1 cellular context compared by ENCODE assay signal in the genomic region with DNA sequence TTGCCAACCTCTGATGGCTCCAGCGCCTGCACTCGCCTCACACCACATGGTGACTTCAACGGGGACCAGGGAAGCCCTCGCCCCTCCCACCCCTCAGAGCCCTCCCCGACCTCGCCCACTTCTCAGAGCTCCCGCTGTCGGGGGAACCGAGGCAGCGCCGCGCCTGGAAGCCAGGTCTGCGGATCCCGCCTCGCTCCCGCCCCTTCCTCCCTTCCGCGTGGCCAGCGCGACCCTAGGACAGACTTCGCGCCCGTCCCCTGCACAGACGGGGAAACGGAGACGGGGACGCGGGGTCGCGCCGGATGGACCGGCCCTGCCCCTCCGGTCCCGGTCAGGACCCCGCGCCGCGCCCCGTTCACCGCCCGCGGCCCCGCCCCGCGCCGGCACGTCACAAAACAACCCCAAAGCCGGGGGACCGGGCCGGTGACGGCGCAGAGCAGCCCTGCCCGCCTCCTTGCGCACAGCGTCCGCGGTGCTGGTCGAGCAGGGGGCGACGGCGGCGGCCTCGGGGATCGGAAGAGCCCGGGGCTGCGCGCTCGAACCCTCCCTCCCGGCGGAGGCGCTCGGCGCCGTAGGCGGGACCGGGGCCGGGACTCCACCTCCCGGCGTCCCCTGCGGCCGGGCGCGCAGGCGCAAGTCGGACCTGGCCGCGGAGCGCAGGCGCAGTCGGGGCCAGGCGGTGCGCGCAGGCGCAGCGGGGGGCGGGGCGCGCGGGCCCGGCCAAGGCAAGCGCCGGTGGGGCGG.
TF ChIP-seq lines count a peak whose summit lies in the region.

No MANE protein-coding gene starts in this region.

TF ChIP-seq in HepG2, 621 proteins besides CTCF, POLR2A, EP300 and RAD21 (continued from another document and continues in another):
- TF ChIP-seq, protein P1, sequence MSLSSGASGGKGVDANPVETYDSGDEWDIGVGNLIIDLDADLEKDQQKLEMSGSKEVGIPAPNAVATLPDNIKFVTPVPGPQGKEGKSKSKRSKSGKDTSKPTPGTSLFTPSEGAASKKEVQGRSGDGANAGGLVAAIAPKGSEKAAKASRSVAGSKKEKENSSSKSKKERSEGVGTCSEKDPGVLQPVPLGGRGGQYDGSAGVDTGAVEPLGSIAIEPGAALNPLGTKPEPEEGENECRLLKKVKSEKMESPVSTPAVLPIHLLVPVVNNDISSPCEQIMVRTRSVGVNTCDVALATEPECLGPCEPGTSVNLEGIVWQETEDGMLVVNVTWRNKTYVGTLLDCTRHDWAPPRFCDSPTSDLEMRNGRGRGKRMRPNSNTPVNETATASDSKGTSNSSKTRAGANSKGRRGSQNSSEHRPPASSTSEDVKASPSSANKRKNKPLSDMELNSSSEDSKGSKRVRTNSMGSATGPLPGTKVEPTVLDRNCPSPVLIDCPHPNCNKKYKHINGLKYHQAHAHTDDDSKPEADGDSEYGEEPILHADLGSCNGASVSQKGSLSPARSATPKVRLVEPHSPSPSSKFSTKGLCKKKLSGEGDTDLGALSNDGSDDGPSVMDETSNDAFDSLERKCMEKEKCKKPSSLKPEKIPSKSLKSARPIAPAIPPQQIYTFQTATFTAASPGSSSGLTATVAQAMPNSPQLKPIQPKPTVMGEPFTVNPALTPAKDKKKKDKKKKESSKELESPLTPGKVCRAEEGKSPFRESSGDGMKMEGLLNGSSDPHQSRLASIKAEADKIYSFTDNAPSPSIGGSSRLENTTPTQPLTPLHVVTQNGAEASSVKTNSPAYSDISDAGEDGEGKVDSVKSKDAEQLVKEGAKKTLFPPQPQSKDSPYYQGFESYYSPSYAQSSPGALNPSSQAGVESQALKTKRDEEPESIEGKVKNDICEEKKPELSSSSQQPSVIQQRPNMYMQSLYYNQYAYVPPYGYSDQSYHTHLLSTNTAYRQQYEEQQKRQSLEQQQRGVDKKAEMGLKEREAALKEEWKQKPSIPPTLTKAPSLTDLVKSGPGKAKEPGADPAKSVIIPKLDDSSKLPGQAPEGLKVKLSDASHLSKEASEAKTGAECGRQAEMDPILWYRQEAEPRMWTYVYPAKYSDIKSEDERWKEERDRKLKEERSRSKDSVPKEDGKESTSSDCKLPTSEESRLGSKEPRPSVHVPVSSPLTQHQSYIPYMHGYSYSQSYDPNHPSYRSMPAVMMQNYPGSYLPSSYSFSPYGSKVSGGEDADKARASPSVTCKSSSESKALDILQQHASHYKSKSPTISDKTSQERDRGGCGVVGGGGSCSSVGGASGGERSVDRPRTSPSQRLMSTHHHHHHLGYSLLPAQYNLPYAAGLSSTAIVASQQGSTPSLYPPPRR (CRISPR knock-in tag; IDR thresholded peaks at IDR 0.05; ENCODE audit: borderline replicate concordance), result no peak
- TF ChIP-seq ZMAT3 (CRISPR knock-in tag; conservative IDR thresholded peaks at IDR 0.05) (no peak), ZNF136 (CRISPR knock-in tag; IDR thresholded peaks at IDR 0.05; ENCODE audit: low read depth) (no peak), ZMYM2 (CRISPR knock-in tag; IDR thresholded peaks at IDR 0.05) (no peak), ZNF550 (CRISPR knock-in tag; IDR thresholded peaks at IDR 0.05; ENCODE audit: borderline replicate concordance) (no peak), IRF9 (CRISPR knock-in tag; IDR thresholded peaks at IDR 0.05; ENCODE audit: borderline replicate concordance) (no peak), MAFG (CRISPR knock-in tag; IDR thresholded peaks at IDR 0.05) (no peak), KLF9 (CRISPR knock-in tag; IDR thresholded peaks at IDR 0.05; ENCODE audit: low read depth) (0 out of 2 replicates have a peak, but pooled peaks have one; percentile 55), ZNF530 (CRISPR knock-in tag; IDR thresholded peaks at IDR 0.05; ENCODE audit: low read depth) (no peak), ZNF841 (CRISPR knock-in tag; IDR thresholded peaks at IDR 0.05; ENCODE audit: borderline replicate concordance) (no peak), JUND (CRISPR knock-in tag; IDR thresholded peaks at IDR 0.05) (peak; percentile 15; the same call in 1 of the 2 replicates), ZNF30 (CRISPR knock-in tag; IDR thresholded peaks at IDR 0.05) (no peak), ZSCAN30 (CRISPR knock-in tag; IDR thresholded peaks at IDR 0.05) (no peak), POLR2AphosphoS2 (IDR thresholded peaks at IDR 0.05; ENCODE audit: low read depth, low read length) (no peak), ZNF75D (CRISPR knock-in tag; IDR thresholded peaks at IDR 0.05; ENCODE audit: borderline replicate concordance) (no peak), ATF1 (CRISPR knock-in tag; IDR thresholded peaks at IDR 0.05) (no peak), ZC3H4 (CRISPR knock-in tag; IDR thresholded peaks at IDR 0.05; ENCODE audit: borderline replicate concordance) (no peak), RBM39 (IDR thresholded peaks at IDR 0.05; ENCODE audit: low read depth, low read length, poor library complexity, severe bottlenecking) (peak; percentile 14), ATAD3A (CRISPR knock-in tag; IDR thresholded peaks at IDR 0.05) (no peak), NFKB2 (CRISPR knock-in tag; IDR thresholded peaks at IDR 0.05; ENCODE audit: borderline replicate concordance) (peak; percentile 62; the same call in 1 of the 2 replicates), SETDB1 (CRISPR knock-in tag; IDR thresholded peaks at IDR 0.05; ENCODE audit: borderline replicate concordance) (no peak), TRIM24 (CRISPR knock-in tag; IDR thresholded peaks at IDR 0.05) (no peak), ZNF780A (CRISPR knock-in tag; IDR thresholded peaks at IDR 0.05) (no peak), SKI (IDR thresholded peaks at IDR 0.05; ENCODE audit: partially characterized antibody) (no peak), SNAI1 (CRISPR knock-in tag; IDR thresholded peaks at IDR 0.05; ENCODE audit: borderline replicate concordance) (no peak), ATF5 (CRISPR knock-in tag; IDR thresholded peaks at IDR 0.05; ENCODE audit: low read depth) (no peak), ZBTB37 (CRISPR knock-in tag; IDR thresholded peaks at IDR 0.05) (no peak), PAX8 (CRISPR knock-in tag; IDR thresholded peaks at IDR 0.05; ENCODE audit: borderline replicate concordance) (no peak), SATB2 (CRISPR knock-in tag; IDR thresholded peaks at IDR 0.05) (no peak), YEATS4 (CRISPR knock-in tag; IDR thresholded peaks at IDR 0.05; ENCODE audit: borderline replicate concordance) (peak; percentile 89; the same call in 1 of the 2 replicates), THYN1 (CRISPR knock-in tag; IDR thresholded peaks at IDR 0.05; ENCODE audit: borderline replicate concordance, low read depth) (no peak), WIZ (CRISPR knock-in tag; IDR thresholded peaks at IDR 0.05) (no peak), ZNF674 (CRISPR knock-in tag; IDR thresholded peaks at IDR 0.05; ENCODE audit: low read depth) (0 out of 2 replicates have a peak, but pooled peaks have one; percentile 66), KAT2B (IDR thresholded peaks at IDR 0.05; ENCODE audit: borderline replicate concordance, low read depth, low read length) (no peak)
- TF ChIP-seq, protein P2, sequence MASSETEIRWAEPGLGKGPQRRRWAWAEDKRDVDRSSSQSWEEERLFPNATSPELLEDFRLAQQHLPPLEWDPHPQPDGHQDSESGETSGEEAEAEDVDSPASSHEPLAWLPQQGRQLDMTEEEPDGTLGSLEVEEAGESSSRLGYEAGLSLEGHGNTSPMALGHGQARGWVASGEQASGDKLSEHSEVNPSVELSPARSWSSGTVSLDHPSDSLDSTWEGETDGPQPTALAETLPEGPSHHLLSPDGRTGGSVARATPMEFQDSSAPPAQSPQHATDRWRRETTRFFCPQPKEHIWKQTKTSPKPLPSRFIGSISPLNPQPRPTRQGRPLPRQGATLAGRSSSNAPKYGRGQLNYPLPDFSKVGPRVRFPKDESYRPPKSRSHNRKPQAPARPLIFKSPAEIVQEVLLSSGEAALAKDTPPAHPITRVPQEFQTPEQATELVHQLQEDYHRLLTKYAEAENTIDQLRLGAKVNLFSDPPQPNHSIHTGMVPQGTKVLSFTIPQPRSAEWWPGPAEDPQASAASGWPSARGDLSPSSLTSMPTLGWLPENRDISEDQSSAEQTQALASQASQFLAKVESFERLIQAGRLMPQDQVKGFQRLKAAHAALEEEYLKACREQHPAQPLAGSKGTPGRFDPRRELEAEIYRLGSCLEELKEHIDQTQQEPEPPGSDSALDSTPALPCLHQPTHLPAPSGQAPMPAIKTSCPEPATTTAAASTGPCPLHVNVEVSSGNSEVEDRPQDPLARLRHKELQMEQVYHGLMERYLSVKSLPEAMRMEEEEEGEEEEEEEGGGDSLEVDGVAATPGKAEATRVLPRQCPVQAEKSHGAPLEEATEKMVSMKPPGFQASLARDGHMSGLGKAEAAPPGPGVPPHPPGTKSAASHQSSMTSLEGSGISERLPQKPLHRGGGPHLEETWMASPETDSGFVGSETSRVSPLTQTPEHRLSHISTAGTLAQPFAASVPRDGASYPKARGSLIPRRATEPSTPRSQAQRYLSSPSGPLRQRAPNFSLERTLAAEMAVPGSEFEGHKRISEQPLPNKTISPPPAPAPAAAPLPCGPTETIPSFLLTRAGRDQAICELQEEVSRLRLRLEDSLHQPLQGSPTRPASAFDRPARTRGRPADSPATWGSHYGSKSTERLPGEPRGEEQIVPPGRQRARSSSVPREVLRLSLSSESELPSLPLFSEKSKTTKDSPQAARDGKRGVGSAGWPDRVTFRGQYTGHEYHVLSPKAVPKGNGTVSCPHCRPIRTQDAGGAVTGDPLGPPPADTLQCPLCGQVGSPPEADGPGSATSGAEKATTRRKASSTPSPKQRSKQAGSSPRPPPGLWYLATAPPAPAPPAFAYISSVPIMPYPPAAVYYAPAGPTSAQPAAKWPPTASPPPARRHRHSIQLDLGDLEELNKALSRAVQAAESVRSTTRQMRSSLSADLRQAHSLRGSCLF (CRISPR knock-in tag; IDR thresholded peaks at IDR 0.05; ENCODE audit: borderline replicate concordance), result no peak
- TF ChIP-seq, protein P3, sequence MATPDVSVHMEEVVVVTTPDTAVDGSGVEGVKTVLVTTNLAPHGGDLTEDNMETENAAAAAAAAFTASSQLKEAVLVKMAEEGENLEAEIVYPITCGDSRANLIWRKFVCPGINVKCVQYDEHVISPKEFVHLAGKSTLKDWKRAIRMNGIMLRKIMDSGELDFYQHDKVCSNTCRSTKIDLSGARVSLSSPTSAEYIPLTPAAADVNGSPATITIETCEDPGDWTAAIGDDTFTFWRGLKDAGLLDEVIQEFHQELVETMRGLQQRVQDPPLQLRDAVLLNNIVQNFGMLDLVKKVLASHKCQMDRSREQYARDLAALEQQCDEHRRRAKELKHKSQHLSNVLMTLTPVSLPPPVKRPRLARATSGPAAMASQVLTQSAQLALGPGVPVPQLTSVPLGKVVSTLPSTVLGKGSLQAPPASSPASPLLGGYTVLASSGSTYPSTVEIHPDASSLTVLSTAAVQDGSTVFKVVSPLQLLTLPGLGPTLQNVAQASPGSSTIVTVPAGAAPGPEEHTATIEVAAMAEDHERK (CRISPR knock-in tag; IDR thresholded peaks at IDR 0.05; ENCODE audit: low read depth), result no peak
- TF ChIP-seq, protein P4, sequence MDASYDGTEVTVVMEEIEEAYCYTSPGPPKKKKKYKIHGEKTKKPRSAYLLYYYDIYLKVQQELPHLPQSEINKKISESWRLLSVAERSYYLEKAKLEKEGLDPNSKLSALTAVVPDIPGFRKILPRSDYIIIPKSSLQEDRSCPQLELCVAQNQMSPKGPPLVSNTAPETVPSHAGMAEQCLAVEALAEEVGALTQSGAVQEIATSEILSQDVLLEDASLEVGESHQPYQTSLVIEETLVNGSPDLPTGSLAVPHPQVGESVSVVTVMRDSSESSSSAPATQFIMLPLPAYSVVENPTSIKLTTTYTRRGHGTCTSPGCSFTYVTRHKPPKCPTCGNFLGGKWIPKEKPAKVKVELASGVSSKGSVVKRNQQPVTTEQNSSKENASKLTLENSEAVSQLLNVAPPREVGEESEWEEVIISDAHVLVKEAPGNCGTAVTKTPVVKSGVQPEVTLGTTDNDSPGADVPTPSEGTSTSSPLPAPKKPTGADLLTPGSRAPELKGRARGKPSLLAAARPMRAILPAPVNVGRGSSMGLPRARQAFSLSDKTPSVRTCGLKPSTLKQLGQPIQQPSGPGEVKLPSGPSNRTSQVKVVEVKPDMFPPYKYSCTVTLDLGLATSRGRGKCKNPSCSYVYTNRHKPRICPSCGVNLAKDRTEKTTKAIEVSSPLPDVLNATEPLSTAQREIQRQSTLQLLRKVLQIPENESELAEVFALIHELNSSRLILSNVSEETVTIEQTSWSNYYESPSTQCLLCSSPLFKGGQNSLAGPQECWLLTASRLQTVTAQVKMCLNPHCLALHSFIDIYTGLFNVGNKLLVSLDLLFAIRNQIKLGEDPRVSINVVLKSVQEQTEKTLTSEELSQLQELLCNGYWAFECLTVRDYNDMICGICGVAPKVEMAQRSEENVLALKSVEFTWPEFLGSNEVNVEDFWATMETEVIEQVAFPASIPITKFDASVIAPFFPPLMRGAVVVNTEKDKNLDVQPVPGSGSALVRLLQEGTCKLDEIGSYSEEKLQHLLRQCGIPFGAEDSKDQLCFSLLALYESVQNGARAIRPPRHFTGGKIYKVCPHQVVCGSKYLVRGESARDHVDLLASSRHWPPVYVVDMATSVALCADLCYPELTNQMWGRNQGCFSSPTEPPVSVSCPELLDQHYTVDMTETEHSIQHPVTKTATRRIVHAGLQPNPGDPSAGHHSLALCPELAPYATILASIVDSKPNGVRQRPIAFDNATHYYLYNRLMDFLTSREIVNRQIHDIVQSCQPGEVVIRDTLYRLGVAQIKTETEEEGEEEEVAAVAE (CRISPR knock-in tag; IDR thresholded peaks at IDR 0.05; ENCODE audit: borderline replicate concordance), result peak; percentile 13; the same call in 1 of the 2 replicates
- TF ChIP-seq, protein P5, sequence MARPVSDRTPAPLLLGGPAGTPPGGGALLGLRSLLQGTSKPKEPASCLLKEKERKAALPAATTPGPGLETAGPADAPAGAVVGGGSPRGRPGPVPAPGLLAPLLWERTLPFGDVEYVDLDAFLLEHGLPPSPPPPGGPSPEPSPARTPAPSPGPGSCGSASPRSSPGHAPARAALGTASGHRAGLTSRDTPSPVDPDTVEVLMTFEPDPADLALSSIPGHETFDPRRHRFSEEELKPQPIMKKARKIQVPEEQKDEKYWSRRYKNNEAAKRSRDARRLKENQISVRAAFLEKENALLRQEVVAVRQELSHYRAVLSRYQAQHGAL (CRISPR knock-in tag; IDR thresholded peaks at IDR 0.05; ENCODE audit: not compliant biosample characterization), result no peak
